Comparison of ENCODE assay signal across 25 cellular contexts in the genomic region with DNA sequence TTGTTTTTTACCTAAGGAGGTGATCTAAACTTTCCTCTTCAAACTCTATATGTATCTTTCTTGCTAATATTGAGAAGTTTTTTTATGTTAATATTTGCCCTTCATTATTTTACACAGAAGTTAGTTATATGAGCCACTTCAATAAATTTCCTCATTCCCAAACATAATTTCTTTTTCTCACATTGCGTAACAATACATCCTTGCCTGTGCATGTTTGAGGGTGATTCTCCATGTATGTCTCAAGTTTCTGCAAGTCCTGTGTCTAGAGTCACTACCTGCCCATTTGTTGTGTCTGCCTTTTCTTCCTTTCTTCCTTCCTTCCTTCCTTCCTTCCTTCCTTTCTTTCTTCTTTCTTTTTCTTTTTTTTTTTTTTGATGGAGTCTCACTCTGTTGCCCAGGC.
"Had no signal": no experiment of that assay in that cellular context is flagged by ENCODE, and none has a peak within 500 bp of the region (broad histone marks: within the 10 kb centered on the region; RNA-seq: fewer than 3 reads in every experiment).

No MANE protein-coding gene starts in this region.

- H3K4me3 ChIP-seq: hepatocyte, left ventricle myocardium inferior, pancreas, prostate gland, sigmoid colon, spleen, suprapubic skin, thoracic aorta, tibial artery, upper lobe of right lung had no signal

- H3K4me3 Mint-ChIP-seq: naive thymus-derived CD8-positive, alpha-beta T cell; nephron; neural crest cell; stimulated activated effector memory CD8-positive, alpha-beta T cell treated with anti-CD3 and anti-CD28 coated beads, Interleukin-12 subunit alpha, Interleukin-12 subunit beta, amount 100 ng/mL, for 72 hours; stimulated activated naive CD8-positive, alpha-beta T cell treated with anti-CD3 and anti-CD28 coated beads, Interleukin-15, Interleukin-2, amounts not matched to agents 100 ng/mL and 50 ng/mL, for 24 hours had no signal

- H3K27ac Mint-ChIP-seq: naive thymus-derived CD8-positive, alpha-beta T cell; nephron; stimulated activated effector memory CD8-positive, alpha-beta T cell treated with anti-CD3 and anti-CD28 coated beads, Interleukin-12 subunit alpha, Interleukin-12 subunit beta, amount 100 ng/mL, for 72 hours; stimulated activated naive CD8-positive, alpha-beta T cell treated with anti-CD3 and anti-CD28 coated beads, Interleukin-15, Interleukin-2, amounts not matched to agents 100 ng/mL and 50 ng/mL, for 24 hours had no signal

- H3K27ac ChIP-seq: hepatocyte, left ventricle myocardium inferior, pancreas, prostate gland, sigmoid colon, spleen, suprapubic skin, thoracic aorta, tibial artery, upper lobe of right lung had no signal

- H3K27me3 Mint-ChIP-seq: naive thymus-derived CD8-positive, alpha-beta T cell; stimulated activated naive CD8-positive, alpha-beta T cell treated with anti-CD3 and anti-CD28 coated beads, Interleukin-15, Interleukin-2, amounts not matched to agents 100 ng/mL and 50 ng/mL, for 24 hours had no signal

- H3K4me2 ChIP-seq: hepatocyte had no signal

- H3K27me3 ChIP-seq: hepatocyte, pancreas, sigmoid colon, spleen, suprapubic skin, tibial artery, upper lobe of right lung had no signal

- H3K4me1 ChIP-seq: left ventricle myocardium inferior, pancreas, prostate gland, sigmoid colon, spleen, suprapubic skin, tibial artery, upper lobe of right lung had no signal

- ATAC-seq: naive thymus-derived CD8-positive, alpha-beta T cell; pancreas; right cardiac atrium; stimulated activated effector memory CD8-positive, alpha-beta T cell treated with anti-CD3 and anti-CD28 coated beads, Interleukin-12 subunit alpha, Interleukin-12 subunit beta, amount 100 ng/mL, for 72 hours; upper lobe of right lung had no signal

- H3K9me3 ChIP-seq: left ventricle myocardium inferior, pancreas, prostate gland, sigmoid colon, thoracic aorta, tibial artery, upper lobe of right lung had no signal

- DNase-seq: islet precursor cell; left ventricle myocardium inferior; mesenchymal stem cell; naive thymus-derived CD8-positive, alpha-beta T cell; nucleus accumbens; pancreas; posterior cingulate gyrus; retina; right cardiac atrium; sigmoid colon; small intestine; spleen; stimulated activated CD4-positive, alpha-beta T cell treated with anti-CD3 and anti-CD28 coated beads, Interleukin-4, amount 100 ng/mL, for 24 hours; stimulated activated naive CD4-positive, alpha-beta T cell; tibial artery; trophoblast cell; upper lobe of right lung had no signal

- H2AFZ ChIP-seq: hepatocyte had no signal

- H3K79me2 ChIP-seq: hepatocyte had no signal

- H3K4me1 Mint-ChIP-seq: naive thymus-derived CD8-positive, alpha-beta T cell; nephron; stimulated activated effector memory CD8-positive, alpha-beta T cell treated with anti-CD3 and anti-CD28 coated beads, Interleukin-12 subunit alpha, Interleukin-12 subunit beta, amount 100 ng/mL, for 72 hours had no signal

- H3K36me3 ChIP-seq: left ventricle myocardium inferior, pancreas, prostate gland, sigmoid colon, spleen, suprapubic skin, thoracic aorta, tibial artery, upper lobe of right lung had no signal

- H3K36me3 Mint-ChIP-seq: naive thymus-derived CD8-positive, alpha-beta T cell; stimulated activated effector memory CD8-positive, alpha-beta T cell treated with anti-CD3 and anti-CD28 coated beads, Interleukin-12 subunit alpha, Interleukin-12 subunit beta, amount 100 ng/mL, for 72 hours had no signal
